ENCODE assay signal across 17 cellular contexts in the genomic region with DNA sequence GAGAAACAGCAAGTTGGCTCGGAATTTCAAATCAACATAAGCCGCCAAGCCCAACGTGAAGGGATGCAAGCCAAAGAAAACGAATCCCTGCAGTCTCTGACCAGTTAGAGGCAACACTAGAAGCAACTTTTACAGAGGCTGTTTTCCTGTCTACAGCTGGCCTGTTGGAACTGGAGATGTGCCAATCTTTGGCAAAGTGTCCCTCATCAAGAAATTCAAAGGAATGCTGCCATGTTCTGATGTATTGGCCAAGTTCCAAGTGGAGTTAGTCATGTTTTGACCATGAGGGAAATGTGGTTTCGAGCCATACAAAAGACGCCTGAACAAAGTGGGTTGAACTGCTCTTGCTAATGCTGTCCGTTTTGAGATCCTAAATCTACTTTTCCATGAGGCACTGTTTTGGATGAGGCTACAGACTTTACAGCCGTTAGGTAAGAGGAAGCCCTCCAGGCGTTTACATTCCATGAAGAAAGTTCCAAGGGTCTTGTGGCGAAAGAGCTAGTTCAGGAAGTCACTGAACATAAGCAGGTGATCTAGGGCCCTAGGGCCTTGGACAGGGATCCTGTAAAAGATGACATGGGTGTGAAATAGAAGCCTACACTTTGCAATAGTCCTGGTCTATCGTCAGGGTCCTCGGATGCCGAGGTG.
DNase-seq lines count a peak whose midpoint lies in the region; ATAC-seq lines count a peak whose summit lies in the region.
"Had no signal": no experiment of that assay in that cellular context is flagged by ENCODE, and none has a peak within 500 bp of the region (broad histone marks: within the 10 kb centered on the region; RNA-seq: fewer than 3 reads in every experiment).

No MANE protein-coding gene starts in this region.

- peak; percentile 13 for DNase-seq in NCI-H2196 (lab: John Stamatoyannopoulos, UW; ENCODE audit: unreplicated experiment)
- DNase-seq in NCI-H2196 treated with DMSO at 0.1 percent for 48 hours (lab: John Stamatoyannopoulos, UW; ENCODE audit: unreplicated experiment), result no peak
- peak; percentile 14 for DNase-seq in SK-MEL-5 (ENCODE audit: low read depth, low spot score)
- peak; percentile 29 for DNase-seq in foreskin melanocyte
- DNase-seq in stromal cell of bone marrow (ENCODE audit: low read depth), result peak; percentile 41
- DNase-seq in NCI-H146 (lab: John Stamatoyannopoulos, UW), result no peak
- DNase-seq in stimulated activated CD4-positive, alpha-beta T cell treated with anti-CD3 and anti-CD28 coated beads, Interleukin-4, amount 100 ng/mL, for 4 hours, result no peak
- DNase-seq: Caco-2; effector memory CD4-positive, alpha-beta T cell; NCI-H524; Peyer's patch; stimulated activated CD4-positive, alpha-beta T cell treated with anti-CD3 and anti-CD28 coated beads, Interleukin-15, amount 100 ng/mL, for 24 hours; T1000; transverse colon had no signal

- in situ Hi-C loops in SK-MEL-5 (cut with HindIII; ENCODE audit: low pct_unique_long_range_greater_than_20kb, low sequenced_read_pairs), result no loop called here

- ATAC-seq in GM19328 (IDR thresholded peaks at IDR 0.05; ENCODE audit: unreplicated experiment), result no peak
- ATAC-seq: A549; activated T-helper 17 cell treated with anti-CD3 and anti-CD28 coated beads, Interleukin-2, amount 50 U/mL, for 72 hours had no signal

Comparison
In these comparisons a context has a peak if more than half of its experiments do, and no peak if none do; other contexts are left out.
1. DNase-seq: peak in NCI-H2196 (single experiment), SK-MEL-5 (single experiment), foreskin melanocyte (single experiment) and stromal cell of bone marrow (single experiment); none in NCI-H2196 treated with DMSO at 0.1 percent for 48 hours (single experiment), NCI-H146 (single experiment) and stimulated activated CD4-positive, alpha-beta T cell treated with anti-CD3 and anti-CD28 coated beads, Interleukin-4, amount 100 ng/mL, for 4 hours (0 of 2).